In the genomic region with DNA sequence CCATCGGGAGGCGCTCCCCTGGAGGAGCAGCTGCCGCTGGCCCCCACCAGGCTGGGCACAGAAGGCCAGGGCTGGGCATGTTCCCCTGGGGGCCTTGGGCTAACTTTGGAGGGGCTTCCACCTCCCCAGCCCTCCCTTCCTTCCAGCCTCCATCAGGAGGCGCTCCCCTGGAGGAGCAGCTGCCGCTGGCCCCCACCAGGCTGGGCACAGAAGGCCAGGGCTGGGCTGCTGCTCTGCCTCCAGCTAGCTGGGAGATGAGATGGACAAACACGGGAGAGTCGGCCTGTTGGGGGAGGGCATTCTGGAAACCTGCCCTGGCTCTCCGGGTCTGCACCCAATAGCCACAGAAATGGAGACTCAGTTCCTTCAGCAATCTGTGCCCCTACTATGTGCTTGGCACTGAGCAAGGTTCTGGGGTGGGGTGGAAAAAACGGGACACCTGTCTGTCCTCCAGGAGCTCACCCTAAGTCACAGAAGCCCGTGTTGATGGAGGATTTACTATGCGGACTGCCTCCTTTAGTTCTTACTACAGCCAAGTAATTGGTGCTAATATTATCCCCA, we compare ENCODE assay signal across 1 cellular context.
TF ChIP-seq lines count a peak whose summit lies in the region.

No MANE protein-coding gene starts in this region.

TF ChIP-seq in SK-N-SH treated with all-trans-retinoic acid at 6 μM for 48 hours, 23 proteins besides CTCF, POLR2A, EP300 and RAD21 (continued from another document):
- TF ChIP-seq, protein P1, sequence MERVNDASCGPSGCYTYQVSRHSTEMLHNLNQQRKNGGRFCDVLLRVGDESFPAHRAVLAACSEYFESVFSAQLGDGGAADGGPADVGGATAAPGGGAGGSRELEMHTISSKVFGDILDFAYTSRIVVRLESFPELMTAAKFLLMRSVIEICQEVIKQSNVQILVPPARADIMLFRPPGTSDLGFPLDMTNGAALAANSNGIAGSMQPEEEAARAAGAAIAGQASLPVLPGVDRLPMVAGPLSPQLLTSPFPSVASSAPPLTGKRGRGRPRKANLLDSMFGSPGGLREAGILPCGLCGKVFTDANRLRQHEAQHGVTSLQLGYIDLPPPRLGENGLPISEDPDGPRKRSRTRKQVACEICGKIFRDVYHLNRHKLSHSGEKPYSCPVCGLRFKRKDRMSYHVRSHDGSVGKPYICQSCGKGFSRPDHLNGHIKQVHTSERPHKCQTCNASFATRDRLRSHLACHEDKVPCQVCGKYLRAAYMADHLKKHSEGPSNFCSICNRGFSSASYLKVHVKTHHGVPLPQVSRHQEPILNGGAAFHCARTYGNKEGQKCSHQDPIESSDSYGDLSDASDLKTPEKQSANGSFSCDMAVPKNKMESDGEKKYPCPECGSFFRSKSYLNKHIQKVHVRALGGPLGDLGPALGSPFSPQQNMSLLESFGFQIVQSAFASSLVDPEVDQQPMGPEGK (CRISPR knock-in tag; IDR thresholded peaks at IDR 0.05; ENCODE audit: borderline replicate concordance): no peak
- no peak for TF ChIP-seq RARB (CRISPR knock-in tag; IDR thresholded peaks at IDR 0.05)
- TF ChIP-seq CSDC2 (CRISPR knock-in tag; IDR thresholded peaks at IDR 0.05): no peak
- TF ChIP-seq, protein P2, sequence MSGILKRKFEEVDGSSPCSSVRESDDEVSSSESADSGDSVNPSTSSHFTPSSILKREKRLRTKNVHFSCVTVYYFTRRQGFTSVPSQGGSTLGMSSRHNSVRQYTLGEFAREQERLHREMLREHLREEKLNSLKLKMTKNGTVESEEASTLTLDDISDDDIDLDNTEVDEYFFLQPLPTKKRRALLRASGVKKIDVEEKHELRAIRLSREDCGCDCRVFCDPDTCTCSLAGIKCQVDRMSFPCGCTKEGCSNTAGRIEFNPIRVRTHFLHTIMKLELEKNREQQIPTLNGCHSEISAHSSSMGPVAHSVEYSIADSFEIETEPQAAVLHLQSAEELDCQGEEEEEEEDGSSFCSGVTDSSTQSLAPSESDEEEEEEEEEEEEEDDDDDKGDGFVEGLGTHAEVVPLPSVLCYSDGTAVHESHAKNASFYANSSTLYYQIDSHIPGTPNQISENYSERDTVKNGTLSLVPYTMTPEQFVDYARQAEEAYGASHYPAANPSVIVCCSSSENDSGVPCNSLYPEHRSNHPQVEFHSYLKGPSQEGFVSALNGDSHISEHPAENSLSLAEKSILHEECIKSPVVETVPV (CRISPR knock-in tag; IDR thresholded peaks at IDR 0.05): no peak
- TF ChIP-seq OSR1 (CRISPR knock-in tag; IDR thresholded peaks at IDR 0.05): no peak
- no peak for TF ChIP-seq GLIS3 (CRISPR knock-in tag; IDR thresholded peaks at IDR 0.05)
- TF ChIP-seq ARNTL (CRISPR knock-in tag; IDR thresholded peaks at IDR 0.05; ENCODE audit: borderline replicate concordance, low read depth): no peak
- no peak for TF ChIP-seq PPARA (CRISPR knock-in tag; IDR thresholded peaks at IDR 0.05; ENCODE audit: borderline replicate concordance)
- no peak for TF ChIP-seq ISL1 (CRISPR knock-in tag; IDR thresholded peaks at IDR 0.05)
- no peak for TF ChIP-seq ZC3H10 (CRISPR knock-in tag; IDR thresholded peaks at IDR 0.05)
- no peak for TF ChIP-seq TOX (CRISPR knock-in tag; IDR thresholded peaks at IDR 0.05; ENCODE audit: borderline replicate concordance)
- no peak for TF ChIP-seq ZNF70 (CRISPR knock-in tag; IDR thresholded peaks at IDR 0.05)
- TF ChIP-seq BACH2 (CRISPR knock-in tag; IDR thresholded peaks at IDR 0.05; ENCODE audit: borderline replicate concordance): no peak
- TF ChIP-seq, protein P3, sequence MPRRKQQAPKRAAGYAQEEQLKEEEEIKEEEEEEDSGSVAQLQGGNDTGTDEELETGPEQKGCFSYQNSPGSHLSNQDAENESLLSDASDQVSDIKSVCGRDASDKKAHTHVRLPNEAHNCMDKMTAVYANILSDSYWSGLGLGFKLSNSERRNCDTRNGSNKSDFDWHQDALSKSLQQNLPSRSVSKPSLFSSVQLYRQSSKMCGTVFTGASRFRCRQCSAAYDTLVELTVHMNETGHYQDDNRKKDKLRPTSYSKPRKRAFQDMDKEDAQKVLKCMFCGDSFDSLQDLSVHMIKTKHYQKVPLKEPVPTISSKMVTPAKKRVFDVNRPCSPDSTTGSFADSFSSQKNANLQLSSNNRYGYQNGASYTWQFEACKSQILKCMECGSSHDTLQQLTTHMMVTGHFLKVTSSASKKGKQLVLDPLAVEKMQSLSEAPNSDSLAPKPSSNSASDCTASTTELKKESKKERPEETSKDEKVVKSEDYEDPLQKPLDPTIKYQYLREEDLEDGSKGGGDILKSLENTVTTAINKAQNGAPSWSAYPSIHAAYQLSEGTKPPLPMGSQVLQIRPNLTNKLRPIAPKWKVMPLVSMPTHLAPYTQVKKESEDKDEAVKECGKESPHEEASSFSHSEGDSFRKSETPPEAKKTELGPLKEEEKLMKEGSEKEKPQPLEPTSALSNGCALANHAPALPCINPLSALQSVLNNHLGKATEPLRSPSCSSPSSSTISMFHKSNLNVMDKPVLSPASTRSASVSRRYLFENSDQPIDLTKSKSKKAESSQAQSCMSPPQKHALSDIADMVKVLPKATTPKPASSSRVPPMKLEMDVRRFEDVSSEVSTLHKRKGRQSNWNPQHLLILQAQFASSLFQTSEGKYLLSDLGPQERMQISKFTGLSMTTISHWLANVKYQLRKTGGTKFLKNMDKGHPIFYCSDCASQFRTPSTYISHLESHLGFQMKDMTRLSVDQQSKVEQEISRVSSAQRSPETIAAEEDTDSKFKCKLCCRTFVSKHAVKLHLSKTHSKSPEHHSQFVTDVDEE (CRISPR knock-in tag; IDR thresholded peaks at IDR 0.05): no peak
- TF ChIP-seq ZNF8 (CRISPR knock-in tag; IDR thresholded peaks at IDR 0.05): no peak
- no peak for TF ChIP-seq ZFP30 (CRISPR knock-in tag; IDR thresholded peaks at IDR 0.05)
- TF ChIP-seq, protein P4, sequence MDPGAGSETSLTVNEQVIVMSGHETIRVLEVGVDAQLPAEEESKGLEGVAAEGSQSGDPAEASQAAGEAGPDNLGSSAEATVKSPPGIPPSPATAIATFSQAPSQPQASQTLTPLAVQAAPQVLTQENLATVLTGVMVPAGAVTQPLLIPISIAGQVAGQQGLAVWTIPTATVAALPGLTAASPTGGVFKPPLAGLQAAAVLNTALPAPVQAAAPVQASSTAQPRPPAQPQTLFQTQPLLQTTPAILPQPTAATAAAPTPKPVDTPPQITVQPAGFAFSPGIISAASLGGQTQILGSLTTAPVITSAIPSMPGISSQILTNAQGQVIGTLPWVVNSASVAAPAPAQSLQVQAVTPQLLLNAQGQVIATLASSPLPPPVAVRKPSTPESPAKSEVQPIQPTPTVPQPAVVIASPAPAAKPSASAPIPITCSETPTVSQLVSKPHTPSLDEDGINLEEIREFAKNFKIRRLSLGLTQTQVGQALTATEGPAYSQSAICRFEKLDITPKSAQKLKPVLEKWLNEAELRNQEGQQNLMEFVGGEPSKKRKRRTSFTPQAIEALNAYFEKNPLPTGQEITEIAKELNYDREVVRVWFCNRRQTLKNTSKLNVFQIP (CRISPR knock-in tag; IDR thresholded peaks at IDR 0.05; ENCODE audit: borderline replicate concordance, low read depth): no peak
